8 cellular contexts compared by ENCODE assay signal in genomic region chr7:44846390-44846789, GRCh38. TPM values are rescaled to one million over a fixed set of nuclear protein-coding genes. Genes with fewer than 3 reads are reported as not detected.
A peak's percentile ranks its signal among the peaks of the same experiment; 100 is the strongest.
DNase-seq lines count a peak whose midpoint lies in the region; ATAC-seq and TF ChIP-seq lines count a peak whose summit lies in the region.
"Not testable (repeated sequence)": the region's sequence is repeated elsewhere in the genome, so short reads cannot be mapped to it uniquely, and the experiment has no call there.

No MANE protein-coding gene starts in this region.

- peak overlapping the region; percentile 95 for H3K27ac Mint-ChIP-seq in CD4-positive, alpha-beta T cell
- H3K27ac Mint-ChIP-seq in T-helper 2 cell treated with Interferon-gamma antibody and Interleukin-4, amounts not matched to agents 5 μg/mL and 100 μg/mL, for 36 hours: peak overlapping the region; percentile 99
- H3K27ac Mint-ChIP-seq in activated naive CD8-positive, alpha-beta T cell: peak overlapping the region; percentile 99
- H3K27ac Mint-ChIP-seq in immature natural killer cell: peak overlapping the region; percentile 94 to 100 (median 99)

- peaks cover 29% of the 10 kb centered on the region for H4K20me1 ChIP-seq in KMS-11 (ENCODE audit: insufficient read depth)

- not testable (repeated sequence) for H3K36me3 ChIP-seq in KMS-11 (ENCODE audit: insufficient read depth); effector memory CD4-positive, alpha-beta T cell (ENCODE audit: control insufficient read depth, insufficient read depth, low read length); stomach smooth muscle (ENCODE audit: control insufficient read depth in 2 of 2, insufficient read depth in 2 of 2, low read length in 2 of 2)
- peaks cover 15% of the 10 kb centered on the region for H3K36me3 ChIP-seq in neuron (ENCODE audit: insufficient read depth, low read length)

- H3K4me3 Mint-ChIP-seq in CD4-positive, alpha-beta T cell: peak overlapping the region; percentile 87
- peak overlapping the region; percentile 96 for H3K4me3 Mint-ChIP-seq in T-helper 2 cell treated with Interferon-gamma antibody and Interleukin-4, amounts not matched to agents 5 μg/mL and 100 μg/mL, for 36 hours
- peak overlapping the region; percentile 96 for H3K4me3 Mint-ChIP-seq in activated naive CD8-positive, alpha-beta T cell
- peak overlapping the region; percentile 93 to 98 (median 96) for H3K4me3 Mint-ChIP-seq in immature natural killer cell

- H3K9me3 ChIP-seq in CD4-positive, alpha-beta T cell (ENCODE audit: control insufficient read depth, low read length); effector memory CD4-positive, alpha-beta T cell (ENCODE audit: control insufficient read depth, low read length); neuron (ENCODE audit: low read length); stomach smooth muscle (ENCODE audit: control insufficient read depth in 2 of 2, low read length in 2 of 2): not testable (repeated sequence)

- H3K79me2 ChIP-seq in KMS-11 (ENCODE audit: insufficient read depth, low read depth): peaks cover 59% of the 10 kb centered on the region

- intact Hi-C loops in CD4-positive, alpha-beta T cell (cut with DNase I, micrococcal nuclease): loop anchor here (2.0 to 10.0 kb wide), 7 partner anchors 34 to 362 kb away; partner anchors contain the start of genes CCM2 (in 1 of the 2), PPIA (in 1 of the 2) and TBRG4 (in 1 of the 2)

- H3K9ac ChIP-seq in KMS-11 (peak overlapping the region; percentile 88; the same call in 1 of the 2 replicates), stomach smooth muscle (ENCODE audit: low read length in 2 of 2) (peak overlapping the region in 1 of 2 donors; percentile 78)

- DNase-seq in CD4-positive, alpha-beta T cell: peak in 5 of 10 experiments; percentile 15 to 30 (median 21)
- DNase-seq in T-helper 2 cell treated with Interferon-gamma antibody and Interleukin-4, amounts not matched to agents 5 μg/mL and 100 μg/mL, for 36 hours (ENCODE audit: low spot score): not testable (repeated sequence)
- peak in 2 of 3 donors; percentile 16 to 20 for DNase-seq in effector memory CD4-positive, alpha-beta T cell
- DNase-seq in immature natural killer cell: peak; percentile 24 to 32 (median 31)

- H3K9me3 Mint-ChIP-seq in CD4-positive, alpha-beta T cell; T-helper 2 cell treated with Interferon-gamma antibody and Interleukin-4, amounts not matched to agents 5 μg/mL and 100 μg/mL, for 36 hours; activated naive CD8-positive, alpha-beta T cell (ENCODE audit: low read depth); immature natural killer cell: not testable (repeated sequence)

- peaks cover 46% of the 10 kb centered on the region for H3K4me1 ChIP-seq in KMS-11 (ENCODE audit: low read depth, poor library complexity, severe bottlenecking)
- not testable (repeated sequence) for H3K4me1 ChIP-seq in effector memory CD4-positive, alpha-beta T cell (ENCODE audit: control insufficient read depth, insufficient read depth, low read length, poor library complexity, severe bottlenecking); stomach smooth muscle (ENCODE audit: control insufficient read depth, insufficient read depth, low read length)
- peaks cover 17% of the 10 kb centered on the region for H3K4me1 ChIP-seq in neuron (ENCODE audit: insufficient read depth, low read length)

- H2AFZ ChIP-seq in KMS-11 (ENCODE audit: low read depth); neuron (ENCODE audit: low read depth, low read length): not testable (repeated sequence)

- peaks cover 53% of the 10 kb centered on the region for H3K4me1 Mint-ChIP-seq in CD4-positive, alpha-beta T cell (ENCODE audit: low read depth)
- H3K4me1 Mint-ChIP-seq in T-helper 2 cell treated with Interferon-gamma antibody and Interleukin-4, amounts not matched to agents 5 μg/mL and 100 μg/mL, for 36 hours (ENCODE audit: low read depth): peaks cover 51% of the 10 kb centered on the region
- H3K4me1 Mint-ChIP-seq in activated naive CD8-positive, alpha-beta T cell (ENCODE audit: low read depth): peaks cover 48% of the 10 kb centered on the region
- peaks cover 46 to 50% of the 10 kb centered on the region in 2 donors for H3K4me1 Mint-ChIP-seq in immature natural killer cell

- H3K4me3 ChIP-seq in KMS-11 (IDR thresholded peaks at IDR 0.05; ENCODE audit: insufficient read depth, low read depth, low read length): not testable (repeated sequence)
- H3K4me3 ChIP-seq in effector memory CD4-positive, alpha-beta T cell (ENCODE audit: insufficient read depth, low read depth, low read length, poor library complexity, severe bottlenecking): peak overlapping the region; percentile 62
- H3K4me3 ChIP-seq in neuron (ENCODE audit: low read length) (peak overlapping the region; percentile 97), stomach smooth muscle (ENCODE audit: low read length in 2 of 2) (peak overlapping the region; percentile 82 to 83)

- H3K27me3 Mint-ChIP-seq in CD4-positive, alpha-beta T cell; T-helper 2 cell treated with Interferon-gamma antibody and Interleukin-4, amounts not matched to agents 5 μg/mL and 100 μg/mL, for 36 hours (ENCODE audit: low read depth); activated naive CD8-positive, alpha-beta T cell: not testable (repeated sequence)
- peaks cover 21 to 26% (median 26%) of the 10 kb centered on the region in 3 donors for H3K27me3 Mint-ChIP-seq in immature natural killer cell (ENCODE audit: low read depth in 3 of 3)

- peaks cover 46% of the 10 kb centered on the region for H3K36me3 Mint-ChIP-seq in CD4-positive, alpha-beta T cell (ENCODE audit: low read depth)
- H3K36me3 Mint-ChIP-seq in T-helper 2 cell treated with Interferon-gamma antibody and Interleukin-4, amounts not matched to agents 5 μg/mL and 100 μg/mL, for 36 hours (ENCODE audit: low read depth): peaks cover 38% of the 10 kb centered on the region
- not testable (repeated sequence) for H3K36me3 Mint-ChIP-seq in activated naive CD8-positive, alpha-beta T cell
- H3K36me3 Mint-ChIP-seq in immature natural killer cell: peaks cover 0 to 10% (median 8%) of the 10 kb centered on the region in 3 donors

- POLR2A ChIA-PET in CD4-positive, alpha-beta T cell (lab: Charles Lee): interaction anchor here (0.6 to 5.6 kb wide), 26 partner anchors 8 to 723 kb away, joined by 3 to 87 read pairs (median 5); partner anchors contain the start of genes DDX56, NUDCD3, OGDH and POLD2

- H3K27ac ChIP-seq in CD4-positive, alpha-beta T cell (ENCODE audit: low read depth, low read length): peak overlapping the region; percentile 99
- not testable (repeated sequence) for H3K27ac ChIP-seq in KMS-11; stomach smooth muscle (ENCODE audit: low read length)
- H3K27ac ChIP-seq in effector memory CD4-positive, alpha-beta T cell (ENCODE audit: insufficient read depth, low read length, poor library complexity, severe bottlenecking): peak overlapping the region; percentile 96

- CTCF ChIA-PET in CD4-positive, alpha-beta T cell (lab: Charles Lee): interaction anchor here (0.7 to 3.8 kb wide), 5 partner anchors 11 to 366 kb away, joined by 3 to 26 read pairs (median 4); no protein-coding TSS in a partner anchor

- peak overlapping the region; percentile 74 for H3K4me2 ChIP-seq in KMS-11

- TF ChIP-seq CTCF in CD4-positive, alpha-beta T cell (IDR thresholded peaks at IDR 0.05); KMS-11 (conservative IDR thresholded peaks at IDR 0.05; ENCODE audit: low read depth, low read length): not testable (repeated sequence)

- not testable (repeated sequence) for ATAC-seq in CD4-positive, alpha-beta T cell (ENCODE audit: poor library complexity)

- not testable (repeated sequence) for H3K27me3 ChIP-seq in CD4-positive, alpha-beta T cell (ENCODE audit: control insufficient read depth, insufficient read depth, low read length); KMS-11 (ENCODE audit: insufficient read depth, low read depth); effector memory CD4-positive, alpha-beta T cell (replicated peaks; ENCODE audit: control insufficient read depth, insufficient read depth, low read length, poor library complexity, severe bottlenecking); neuron (ENCODE audit: insufficient read depth, low read length); stomach smooth muscle (ENCODE audit: control insufficient read depth in 1 of 2, insufficient read depth in 2 of 2, low read length in 2 of 2)

RNA-seq across cellular contexts. Expression of gene H2AZ2, which starts 1.5 kb away (rescaled TPM):
- total RNA-seq in CD4-positive, alpha-beta T cell: 100 to 1,000 TPM; 145 to 156 TPM
- polyA plus RNA-seq in immature natural killer cell: 100 to 1,000 TPM; 237 to 262 (median 254) TPM

RNA-seq across cellular contexts. Expression of gene PURB, which starts 38.9 kb away (rescaled TPM):
- 10 to 100 TPM; 17.0 to 17.4 TPM for total RNA-seq in CD4-positive, alpha-beta T cell
- polyA plus RNA-seq in immature natural killer cell: 1 to 10 TPM; 2.4 to 3.2 (median 3.2) TPM

RNA-seq across cellular contexts. Expression of gene PPIA, which starts 49.9 kb away (rescaled TPM):
- 100 to 1,000 TPM; 410 to 423 TPM for total RNA-seq in CD4-positive, alpha-beta T cell
- 1,000 to 10,000 TPM; 2,627 to 4,215 (median 3,741) TPM for polyA plus RNA-seq in immature natural killer cell
